Comparison of ENCODE assay signal across 8 cellular contexts in the genomic region with DNA sequence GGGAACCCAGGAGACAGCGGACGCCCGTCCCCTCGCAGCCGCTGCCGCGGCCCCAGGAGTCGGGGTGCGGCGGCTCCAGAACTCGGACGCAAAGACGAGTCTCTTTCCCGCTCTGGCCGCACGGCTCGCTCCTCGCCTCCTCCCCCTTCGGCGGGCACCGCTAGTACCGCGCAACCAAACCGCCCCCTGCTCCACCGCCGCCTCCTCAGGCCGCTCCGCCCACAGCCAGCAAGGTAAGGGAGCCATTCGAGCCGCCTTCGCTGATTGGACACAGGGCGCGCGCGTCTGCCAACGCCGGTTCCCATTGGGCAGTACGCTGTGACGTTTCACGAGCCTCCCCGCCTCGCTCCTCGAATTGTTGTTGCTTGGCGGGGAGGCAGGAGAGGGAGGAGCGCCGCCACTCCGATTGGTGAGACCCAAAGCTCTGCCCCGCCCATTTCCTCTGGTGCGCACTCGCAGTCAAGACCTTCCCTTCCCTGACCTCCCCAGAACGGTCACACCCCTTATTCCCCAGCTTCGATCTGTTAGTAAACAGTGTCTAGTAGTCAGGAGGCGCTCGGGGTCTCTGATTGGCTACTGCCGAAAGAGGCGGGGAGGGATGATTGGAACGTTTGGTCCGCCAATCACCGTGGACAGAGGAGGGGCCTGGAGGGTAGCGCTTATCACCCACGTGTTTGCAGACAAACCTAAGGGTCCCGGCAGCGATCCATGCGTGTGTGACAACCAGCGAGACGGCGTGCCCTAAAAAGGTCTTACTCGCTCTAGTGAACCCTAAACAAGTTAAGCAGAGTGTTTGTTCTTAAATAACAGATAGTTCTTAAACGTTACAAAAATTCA. TPM values are rescaled to one million over a fixed set of nuclear protein-coding genes. Genes with fewer than 3 reads are reported as not detected.
DNase-seq lines count a peak whose midpoint lies in the region; ATAC-seq, FAIRE-seq and TF ChIP-seq lines count a peak whose summit lies in the region.

A gene (minus strand): TSS at position 170 of the 837 bp plus-strand sequence. CDS start 207 bp downstream, outside the sequence.

- CTCF ChIA-PET in activated CD8-positive, alpha-beta memory T cell treated with anti-CD3 and anti-CD28 coated beads, Interleukin-2, amount 10 ng/mL, durations not matched to agents 7 days and 5 days (lab: Charles Lee), result interaction anchor here (0.5 to 9.7 kb wide), 20 partner anchors 13 to 302 kb away, joined by 3 to 125 read pairs (median 4); a partner anchor contains a TSS
- CTCF ChIA-PET in H1 (lab: Charles Lee; ENCODE audit: partially characterized antibody), result interaction anchor here (0.9 to 1.7 kb wide), 7 partner anchors 20 to 161 kb away, joined by 3 to 5 read pairs (median 4); no protein-coding TSS in a partner anchor

- H3K27ac ChIP-seq in H1 (ENCODE audit: low read depth, low read length) (peak within 1 kb of the TSS; percentile 96), mesenchymal stem cell (ENCODE audit: low read length, poor library complexity, severe bottlenecking) (peak within 1 kb of the TSS; percentile 62)

- H3K27me3 ChIP-seq in NT2/D1 (ENCODE audit: insufficient read depth, insufficient read length) (peaks cover 4% of the 10 kb centered on the region), H1 (replicated peaks in 1 of 4; ENCODE audit: control insufficient read depth in 3 of 4, extremely low read depth in 1 of 4, insufficient read depth in 3 of 4, low read length in 3 of 4) (no peaks in the 10 kb centered on the region), mesenchymal stem cell (ENCODE audit: control insufficient read depth in 1 of 2, insufficient read depth in 1 of 2, low read length in 2 of 2) (no peaks in the 10 kb centered on the region)

- peak within 1 kb of the TSS; percentile 97 for H4K8ac ChIP-seq in H1 (ENCODE audit: extremely low read depth, insufficient read depth, low read length)
- H4K8ac ChIP-seq in mesenchymal stem cell (ENCODE audit: low read length), result peak within 1 kb of the TSS; percentile 81

- 0 out of 2 replicates have a peak within 1 kb of the TSS, but pooled peaks have one; percentile 52 for H3K18ac ChIP-seq in H1 (ENCODE audit: extremely low read depth, low read length)
- H3K18ac ChIP-seq in mesenchymal stem cell (ENCODE audit: low read depth in 1 of 2, low read length in 2 of 2), result peak within 1 kb of the TSS; percentile 93 to 94

- peak within 1 kb of the TSS; percentile 78 for H3K27ac Mint-ChIP-seq in activated CD8-positive, alpha-beta memory T cell treated with anti-CD3 and anti-CD28 coated beads, Interleukin-2, amount 10 ng/mL, durations not matched to agents 7 days and 5 days

- H2BK120ac ChIP-seq in H1 (replicated peaks; ENCODE audit: low read depth, low read length) (no peak within 1 kb of the TSS), mesenchymal stem cell (ENCODE audit: low read depth, low read length) (peak within 1 kb of the TSS; percentile 37)

- H3K36me3 ChIP-seq in NT2/D1 (ENCODE audit: insufficient read depth, insufficient read length, low read length) (no peaks in the 10 kb centered on the region), H1 (ENCODE audit: control insufficient read depth in 2 of 4, insufficient read depth in 4 of 4, low read length in 3 of 4) (no peaks in the 10 kb centered on the region), mesenchymal stem cell (ENCODE audit: control insufficient read depth in 1 of 2, insufficient read depth in 2 of 2, low read depth in 1 of 2, low read length in 2 of 2) (no peaks in the 10 kb centered on the region)

- no peak for TF ChIP-seq RAD21 in H1 (IDR thresholded peaks at IDR 0.05 in 1 of 2, conservative IDR thresholded peaks at IDR 0.05 in 1 of 2; ENCODE audit: low read depth in 2 of 2, low read length in 2 of 2)

- H3K9me3 Mint-ChIP-seq in activated CD8-positive, alpha-beta memory T cell treated with anti-CD3 and anti-CD28 coated beads, Interleukin-2, amount 10 ng/mL, durations not matched to agents 7 days and 5 days (ENCODE audit: low read depth), result no peaks in the 10 kb centered on the region

- H4K20me1 ChIP-seq in H1 (replicated peaks in 1 of 2; ENCODE audit: control insufficient read depth in 1 of 2, insufficient read depth in 2 of 2, low read length in 2 of 2), result no peaks in the 10 kb centered on the region

- H3K79me2 ChIP-seq in H1 (ENCODE audit: control insufficient read depth in 1 of 2, insufficient read depth in 2 of 2, low read length in 2 of 2), result peaks cover 0 to 2% of the 10 kb centered on the region in 2 experiments; a peak in 1 of 4 replicates

- 2% methylated on average over 63 of the region's 69 CpGs; no CpG with 5 or more reads in 1 of the 2 experiments for WGBS in H1 (ENCODE audit: extremely low coverage in 1 of 2, insufficient coverage in 1 of 2, insufficient read length in 1 of 2, insufficient replicate concordance in 2 of 2, low coverage in 1 of 2, low lambda C conversion rate in 2 of 2, missing lambda C conversion rate in 1 of 2), 2 experiments
- 0% methylated on average over 38 of the region's 69 CpGs for WGBS in mesenchymal stem cell

- H4K91ac ChIP-seq in H1 (replicated peaks; ENCODE audit: insufficient read length, low read length) (no peak within 1 kb of the TSS), mesenchymal stem cell (ENCODE audit: low read length) (peak within 1 kb of the TSS; percentile 82)

- H2BK12ac ChIP-seq in H1 (ENCODE audit: low read depth, low read length) (peak within 1 kb of the TSS; percentile 71; the same call in 1 of the 2 replicates), mesenchymal stem cell (ENCODE audit: low read length in 2 of 2) (peak within 1 kb of the TSS; percentile 11 to 92)

- no peaks in the 10 kb centered on the region for H3K9me3 ChIP-seq in NT2/D1 (ENCODE audit: insufficient read depth, low read length)
- H3K9me3 ChIP-seq in H1 (ENCODE audit: insufficient read depth in 2 of 2, low read depth in 1 of 2, low read length in 1 of 2), result no peaks in the 10 kb centered on the region
- no peaks in the 10 kb centered on the region for H3K9me3 ChIP-seq in mesenchymal stem cell (ENCODE audit: control insufficient read depth, low read length)

- peak within 1 kb of the TSS; percentile 48 for H3K56ac ChIP-seq in H1 (replicated peaks; ENCODE audit: insufficient read length, low read depth, low read length)

- H3K23ac ChIP-seq in H1 (ENCODE audit: insufficient read length), result no peak within 1 kb of the TSS
- H3K23ac ChIP-seq in mesenchymal stem cell (ENCODE audit: low read length in 2 of 2), result peak within 1 kb of the TSS; percentile 49 to 99

- ATAC-seq in GM21381 (IDR thresholded peaks at IDR 0.05; ENCODE audit: unreplicated experiment), result peak; percentile 83
- peak; percentile 84 for ATAC-seq in activated CD8-positive, alpha-beta memory T cell treated with anti-CD3 and anti-CD28 coated beads, Interleukin-2, amount 10 ng/mL, durations not matched to agents 7 days and 5 days

- H3K14ac ChIP-seq in H1 (ENCODE audit: insufficient read length), result no peak within 1 kb of the TSS
- H3K14ac ChIP-seq in mesenchymal stem cell (ENCODE audit: low read length in 2 of 2), result peak within 1 kb of the TSS in 1 of 2 experiments; percentile 100

- TF ChIP-seq EP300 in H1 (IDR thresholded peaks at IDR 0.05; ENCODE audit: borderline replicate concordance in 1 of 2, low read depth in 2 of 2, low read length in 2 of 2), result peak in 1 of 2 experiments; percentile 41; a peak in 1 of 3 replicates

- peak; percentile 100 for DNase-seq in COR-L47 (lab: John Stamatoyannopoulos, UW)
- DNase-seq in HUDEP-2 (lab: John Stamatoyannopoulos, UW; ENCODE audit: unreplicated experiment in 76 of 76), result peak; percentile 64 to 100 (median 99)
- DNase-seq in NT2/D1 (ENCODE audit: low read depth, low spot score), result peak; percentile 97
- peak; percentile 100 for DNase-seq in activated CD8-positive, alpha-beta memory T cell treated with anti-CD3 and anti-CD28 coated beads, Interleukin-2, amount 10 ng/mL, durations not matched to agents 7 days and 5 days
- peak; percentile 98 to 99 for DNase-seq in H1 (ENCODE audit: low read depth in 1 of 2, low spot score in 2 of 2)
- DNase-seq in mesenchymal stem cell, result peak; percentile 100
- peak; percentile 99 for DNase-seq in stimulated activated CD8-positive, alpha-beta memory T cell treated with anti-CD3 and anti-CD28 coated beads, Interleukin-12 subunit alpha, Interleukin-12 subunit beta, amount 100 ng/mL, for 4 hours (ENCODE audit: low read depth)

- H2BK15ac ChIP-seq in H1 (ENCODE audit: low read length) (no peak within 1 kb of the TSS), mesenchymal stem cell (ENCODE audit: low read depth, poor library complexity, severe bottlenecking) (peak within 1 kb of the TSS; percentile 57)

- H4K5ac ChIP-seq in H1 (ENCODE audit: insufficient read length, low read depth, low read length), result peak within 1 kb of the TSS; percentile 64

- no peak within 1 kb of the TSS for H3K4ac ChIP-seq in H1 (replicated peaks; ENCODE audit: insufficient read length, low read depth, low read length)
- H3K4ac ChIP-seq in mesenchymal stem cell (ENCODE audit: low read depth in 1 of 2, low read length in 2 of 2), result peak within 1 kb of the TSS; percentile 65 to 70

- FAIRE-seq in H1 (lab: Jason Lieb, UNC), result peak; percentile 86

- H2AK5ac ChIP-seq in H1 (ENCODE audit: low read depth, low read length), result no peak within 1 kb of the TSS
- H2AK5ac ChIP-seq in mesenchymal stem cell (ENCODE audit: low read length, severe bottlenecking), result no peak within 1 kb of the TSS

- H2AFZ ChIP-seq in H1 (ENCODE audit: low read length) (peak within 1 kb of the TSS; percentile 96), mesenchymal stem cell (ENCODE audit: low read depth, low read length) (peak within 1 kb of the TSS; percentile 99)

- no peaks in the 10 kb centered on the region for H3K79me1 ChIP-seq in H1 (ENCODE audit: low read depth, low read length)
- peaks cover 7% of the 10 kb centered on the region for H3K79me1 ChIP-seq in mesenchymal stem cell (replicated peaks; ENCODE audit: low read length, poor library complexity, severe bottlenecking)

- peaks cover 43% of the 10 kb centered on the region for H3K36me3 Mint-ChIP-seq in activated CD8-positive, alpha-beta memory T cell treated with anti-CD3 and anti-CD28 coated beads, Interleukin-2, amount 10 ng/mL, durations not matched to agents 7 days and 5 days

- no peaks in the 10 kb centered on the region for H3K27me3 Mint-ChIP-seq in activated CD8-positive, alpha-beta memory T cell treated with anti-CD3 and anti-CD28 coated beads, Interleukin-2, amount 10 ng/mL, durations not matched to agents 7 days and 5 days

- POLR2A ChIA-PET in H1 (lab: Charles Lee; ENCODE audit: partially characterized antibody), result interaction anchor here (0.6 to 3.3 kb wide), 17 partner anchors 10 to 154 kb away, joined by 3 to 24 read pairs (median 4); a partner anchor contains a TSS

- H3K4me3 Mint-ChIP-seq in activated CD8-positive, alpha-beta memory T cell treated with anti-CD3 and anti-CD28 coated beads, Interleukin-2, amount 10 ng/mL, durations not matched to agents 7 days and 5 days, result peak within 1 kb of the TSS; percentile 76

- TF ChIP-seq POLR2A in H1 (IDR thresholded peaks at IDR 0.05; ENCODE audit: control extremely low read depth in 1 of 2, low read depth in 2 of 2, low read length in 2 of 2), result peak; percentile 3 to 83; a peak in 2 of 3 replicates

- H2BK20ac ChIP-seq in H1 (ENCODE audit: low read length), result no peak within 1 kb of the TSS

- H3K4me2 ChIP-seq in H1 (ENCODE audit: insufficient read depth in 1 of 2, low read depth in 2 of 2, low read length in 2 of 2), result peak within 1 kb of the TSS; percentile 87 to 99
- peak within 1 kb of the TSS; percentile 96 for H3K4me2 ChIP-seq in mesenchymal stem cell (ENCODE audit: low read length, poor library complexity, severe bottlenecking)

- H3K9ac ChIP-seq in NT2/D1 (ENCODE audit: insufficient read length, low read depth) (peak within 1 kb of the TSS; percentile 80), H1 (replicated peaks in 1 of 4; ENCODE audit: extremely low read depth in 1 of 4, low read depth in 3 of 4, low read length in 3 of 4) (peak within 1 kb of the TSS; percentile 79 to 97 (median 87)), mesenchymal stem cell (ENCODE audit: low read length) (peak within 1 kb of the TSS; percentile 96)

- peak within 1 kb of the TSS; percentile 87 for H2BK5ac ChIP-seq in H1 (ENCODE audit: low read depth, low read length)
- H2BK5ac ChIP-seq in mesenchymal stem cell (ENCODE audit: low read depth, low read length, poor library complexity, severe bottlenecking), result peak within 1 kb of the TSS; percentile 79

- no peaks in the 10 kb centered on the region for H3K4me1 ChIP-seq in NT2/D1 (ENCODE audit: insufficient read depth, insufficient read length)
- no peaks in the 10 kb centered on the region for H3K4me1 ChIP-seq in H1 (replicated peaks in 1 of 4; ENCODE audit: control insufficient read depth in 3 of 4, insufficient read depth in 4 of 4, low read length in 3 of 4)
- peaks cover 2% of the 10 kb centered on the region for H3K4me1 ChIP-seq in mesenchymal stem cell (ENCODE audit: control insufficient read depth, insufficient read depth, low read depth, low read length)

- H3K4me3 ChIP-seq in NT2/D1 (ENCODE audit: insufficient read length, low read depth) (peak within 1 kb of the TSS; percentile 69), H1 (ENCODE audit: extremely low read depth in 1 of 4, insufficient read depth in 2 of 4, low read depth in 3 of 4, low read length in 4 of 4) (peak within 1 kb of the TSS; percentile 80 to 90 (median 86)), mesenchymal stem cell (ENCODE audit: insufficient read depth in 1 of 2, low read depth in 1 of 2, low read length in 2 of 2) (peak within 1 kb of the TSS; percentile 92 to 99)

- peaks cover 6% of the 10 kb centered on the region for H3K23me2 ChIP-seq in H1 (ENCODE audit: low read depth, low read length)

- TF ChIP-seq CTCF in H1 (IDR thresholded peaks at IDR 0.05; ENCODE audit: control extremely low read depth in 1 of 3, insufficient read depth in 1 of 3, low read depth in 1 of 3, low read length in 3 of 3), result no peak

- peaks cover 57% of the 10 kb centered on the region for H3K4me1 Mint-ChIP-seq in activated CD8-positive, alpha-beta memory T cell treated with anti-CD3 and anti-CD28 coated beads, Interleukin-2, amount 10 ng/mL, durations not matched to agents 7 days and 5 days

RNA-seq across cellular contexts. Expression of the gene that starts here (rescaled TPM):
- total RNA-seq in activated CD8-positive, alpha-beta memory T cell treated with anti-CD3 and anti-CD28 coated beads, Interleukin-2, amount 10 ng/mL, durations not matched to agents 7 days and 5 days, result 10 to 100 TPM; 48.1 to 58.2 TPM
- total RNA-seq in H1 (2021; fragmentation: NEBNext Ultra II Directional; extraction: Animal tissue kit (Norgen Biotek cat#: 25700)), result 3.1 and 3.2 TPM in 2 replicates
- 0.85 and 0.93 TPM in 2 replicates for polyA plus RNA-seq in H1 (2011; rRNA removed)
- polyA plus RNA-seq in H1 (2011; cell fraction: cytosol; rRNA removed), result 1.4 TPM
- 1.3 TPM for polyA plus RNA-seq in H1 (2011; cell fraction: nucleus; rRNA removed)
- polyA plus RNA-seq in H1 (2012, experiment 1 of 2), result 1.2 to 2.0 TPM (median 1.4 TPM) in 4 replicates
- polyA plus RNA-seq in H1 (2012, experiment 2 of 2), result 0.10 TPM
- 1.9 TPM for polyA plus RNA-seq in H1 (2013, experiment 1 of 2)
- polyA plus RNA-seq in H1 (2013, experiment 2 of 2), result 1.5 TPM
- polyA minus RNA-seq in H1 (2011; rRNA and poly(A)+ RNA removed), result 2.7 TPM in 2 replicates
- polyA minus RNA-seq in H1 (2011; cell fraction: cytosol; rRNA and poly(A)+ RNA removed), result 1.8 TPM
- polyA minus RNA-seq in H1 (2011; cell fraction: nucleus; rRNA and poly(A)+ RNA removed), result 4.1 TPM
- 1.5 TPM for polyA plus RNA-seq in mesenchymal stem cell (2013, experiment 1 of 2)
- polyA plus RNA-seq in mesenchymal stem cell (2013, experiment 2 of 2), result 1.4 TPM

Comparison
In these comparisons a context has a peak if more than half of its experiments do, and no peak if none do; other contexts are left out.
1. Peak in every context shown above with its lines: DNase-seq, ATAC-seq, H3K4me3 ChIP-seq and H3K27ac ChIP-seq.
2. RNA of the gene that starts here (total RNA-seq): 48.1 to 58.2 TPM in activated CD8-positive, alpha-beta memory T cell treated with anti-CD3 and anti-CD28 coated beads, Interleukin-2, amount 10 ng/mL, durations not matched to agents 7 days and 5 days; 3.1 to 3.2 TPM in H1; every median in the first group is over 10 times any median in the second.